ENCODE assay signal across 8 cellular contexts in genomic region chr6:85449388-85449817, GRCh38. TPM values are rescaled to one million over a fixed set of nuclear protein-coding genes. Genes with fewer than 3 reads are reported as not detected.
DNase-seq lines count a peak whose midpoint lies in the region; ATAC-seq and TF ChIP-seq lines count a peak whose summit lies in the region.

No MANE protein-coding gene starts in this region.

- H3K4me3 ChIP-seq in HUES6 (ENCODE audit: low read depth, low read length) (peak overlapping the region; percentile 63), heart left ventricle (peak overlapping the region; percentile 45 to 76 (median 64)), rectal smooth muscle tissue (ENCODE audit: low read length) (peak overlapping the region; percentile 92)

- no peak for TF ChIP-seq POLR2A in heart left ventricle (IDR thresholded peaks at IDR 0.05)

- no peak for TF ChIP-seq CTCF in heart left ventricle (IDR thresholded peaks at IDR 0.05)

- no peaks in the 10 kb centered on the region for H3K36me3 ChIP-seq in HUES6 (ENCODE audit: control insufficient read depth, insufficient read depth, low read length)
- H3K36me3 ChIP-seq in heart left ventricle, result no peaks in the 10 kb centered on the region
- no peaks in the 10 kb centered on the region for H3K36me3 ChIP-seq in rectal smooth muscle tissue (ENCODE audit: control insufficient read depth, insufficient read depth, low read length)

- ATAC-seq in GM21447 (IDR thresholded peaks at IDR 0.05; ENCODE audit: unreplicated experiment), result peak; percentile 84
- peak in 3 of 4 donors; percentile 59 to 67 (median 59) for ATAC-seq in heart left ventricle

- no peak overlapping the region for H3K27ac ChIP-seq in HUES6 (ENCODE audit: low read depth, low read length)
- peak overlapping the region; percentile 4 to 90 (median 78) for H3K27ac ChIP-seq in heart left ventricle
- H3K27ac ChIP-seq in rectal smooth muscle tissue (ENCODE audit: low read depth, low read length), result peak overlapping the region; percentile 90

- H3K9me3 ChIP-seq in HUES6 (ENCODE audit: control insufficient read depth, insufficient read depth, low read depth, low read length) (no peaks in the 10 kb centered on the region), heart left ventricle (no peaks in the 10 kb centered on the region)

- H3K4me1 ChIP-seq in HUES6 (ENCODE audit: control insufficient read depth, insufficient read depth, low read length) (peaks cover 3% of the 10 kb centered on the region; the same call in 1 of the 2 replicates), heart left ventricle (peaks cover 0 to 25% (median 5%) of the 10 kb centered on the region in 12 donors), rectal smooth muscle tissue (ENCODE audit: control insufficient read depth, insufficient read depth, low read length) (peaks cover 2% of the 10 kb centered on the region)

- WGBS in heart left ventricle, 4 donors, result 0 to 1% (median 1%) methylated on average over 21 to 24 of the region's 24 CpGs

- H3K9ac ChIP-seq in HUES6 (ENCODE audit: low read length) (no peak overlapping the region), rectal smooth muscle tissue (ENCODE audit: low read length) (no peak overlapping the region)

- DNase-seq in Daoy (ENCODE audit: low read depth) (peak; percentile 84), heart left ventricle (peak in 4 of 5 donors; percentile 23 to 34 (median 32)), GDM1 (lab: John Stamatoyannopoulos, UW) (no peak), GF-D8 (lab: John Stamatoyannopoulos, UW) (no peak)
- peak; percentile 49 for DNase-seq in activated naive CD4-positive, alpha-beta T cell treated with anti-CD3 and anti-CD28 coated beads, Interleukin-2, amount 50 U/mL, for 16 hours

- H3K27me3 ChIP-seq in HUES6 (ENCODE audit: control insufficient read depth, insufficient read depth, low read length), result peaks cover 79% of the 10 kb centered on the region
- H3K27me3 ChIP-seq in heart left ventricle, result peaks cover 2 to 52% (median 25%) of the 10 kb centered on the region in 9 donors
- no peaks in the 10 kb centered on the region for H3K27me3 ChIP-seq in rectal smooth muscle tissue (ENCODE audit: control insufficient read depth, insufficient read depth, low read length)

- intact Hi-C loops in heart left ventricle (cut with DNase I), result no loop called here

RNA-seq across cellular contexts. Expression of gene NT5E, which starts 0.5 kb away (rescaled TPM):
- total RNA-seq in Daoy (2014; rRNA removed; shearing (Covaris generic)), result 129 and 139 TPM in 2 replicates
- total RNA-seq in heart left ventricle, result 10 to 100 TPM in 1 of 9 donors, 1 to 10 TPM in 8; 1.8 to 11.0 (median 4.8) TPM
- 1 to 10 TPM in 1 of 2 donors, under 1 TPM in 1; 0.88 to 1.5 TPM for polyA plus RNA-seq in heart left ventricle

Comparison
In these comparisons a context has a peak if more than half of its experiments do, and no peak if none do; other contexts are left out.
1. DNase-seq: peak in Daoy (single experiment), activated naive CD4-positive, alpha-beta T cell treated with anti-CD3 and anti-CD28 coated beads, Interleukin-2, amount 50 U/mL, for 16 hours (single experiment) and heart left ventricle (4 of 5); none in GDM1 (single experiment) and GF-D8 (single experiment).
2. RNA of gene NT5E, which starts 0.5 kb away (total RNA-seq): 129 to 139 TPM in Daoy; 1.8 to 11.0 TPM in heart left ventricle; every median in the first group is over 10 times any median in the second.
3. Peak in every context shown above with its lines, with median percentiles within 50 percentile points of each other: H3K4me3 ChIP-seq.